Comparison of ENCODE assay signal across 19 cellular contexts in genomic region chrX:31130457-31131215, GRCh38. TPM values are rescaled to one million over a fixed set of nuclear protein-coding genes. Genes with fewer than 3 reads are reported as not detected.
DNase-seq lines count a peak whose midpoint lies in the region; ATAC-seq, FAIRE-seq and TF ChIP-seq lines count a peak whose summit lies in the region.
"Had no signal": no experiment of that assay in that cellular context is flagged by ENCODE, and none has a peak within 500 bp of the region (broad histone marks: within the 10 kb centered on the region; RNA-seq: fewer than 3 reads in every experiment).

No MANE protein-coding gene starts in this region.

- FAIRE-seq in GM18507 (lab: Jason Lieb, UNC), result peak; percentile 33

- TF ChIP-seq CTCF in AG09309 (IDR thresholded peaks at IDR 0.05; ENCODE audit: control insufficient read depth, insufficient read depth, low read depth, low read length, missing control alignments) (no peak), foreskin fibroblast (IDR thresholded peaks at IDR 0.05; ENCODE audit: low read depth, low read length) (no peak)

- DNase-seq in AG09309 (ENCODE audit: low read depth) (peak; percentile 2), GM18507 (ENCODE audit: extremely low spot score, insufficient read length, low read depth) (no peak), RPMI7951 (ENCODE audit: low read depth) (peak; percentile 2), foreskin fibroblast (peak; percentile 21 to 52), NK-92 (lab: John Stamatoyannopoulos, UW; ENCODE audit: unreplicated experiment) (no peak), globus pallidus (ENCODE audit: low spot score) (no peak)
- DNase-seq in stimulated activated CD4-positive, alpha-beta T cell treated with anti-CD3 and anti-CD28 coated beads, Interleukin-2, amount 100 ng/mL, for 48 hours, result no peak
- DNase-seq: BE2C; CD8-positive, alpha-beta T cell; DND-41; GF-D8; GOT3; HFFc6; NCI-H2029 treated with DMSO at 0.1 percent for 48 hours; NCI-H510A; Peyer's patch had no signal

- ATAC-seq in GM21360 (IDR thresholded peaks at IDR 0.05; ENCODE audit: unreplicated experiment), result no peak
- ATAC-seq: CD8-positive, alpha-beta T cell had no signal

- H3K4me3 ChIP-seq in AG09309 (ENCODE audit: control insufficient read depth, low read depth, low read length), result no peak overlapping the region
- no peak overlapping the region for H3K4me3 ChIP-seq in foreskin fibroblast (ENCODE audit: low read depth in 1 of 2, low read length in 2 of 2)
- H3K4me3 ChIP-seq: Peyer's patch, SJCRH30 had no signal

RNA-seq across cellular contexts. Expression of gene FTHL17, which starts 58.8 kb away (rescaled TPM):
- total RNA-seq in RPMI7951 (2014; rRNA removed; shearing (Covaris generic)), result not detected in 2 replicates
- total RNA-seq: A673; CD8-positive, alpha-beta T cell; HFFc6; Peyer's patch; SJCRH30 had no signal

Comparison
In these comparisons a context has a peak if more than half of its experiments do, and no peak if none do; other contexts are left out.
1. DNase-seq: peak in AG09309 (single experiment), RPMI7951 (single experiment) and foreskin fibroblast (2 of 2); none in GM18507 (single experiment), stimulated activated CD4-positive, alpha-beta T cell treated with anti-CD3 and anti-CD28 coated beads, Interleukin-2, amount 100 ng/mL, for 48 hours (0 of 2), NK-92 (single experiment) and globus pallidus (single experiment).